Comparison of ENCODE assay signal across 1 cellular context in the genomic region with DNA sequence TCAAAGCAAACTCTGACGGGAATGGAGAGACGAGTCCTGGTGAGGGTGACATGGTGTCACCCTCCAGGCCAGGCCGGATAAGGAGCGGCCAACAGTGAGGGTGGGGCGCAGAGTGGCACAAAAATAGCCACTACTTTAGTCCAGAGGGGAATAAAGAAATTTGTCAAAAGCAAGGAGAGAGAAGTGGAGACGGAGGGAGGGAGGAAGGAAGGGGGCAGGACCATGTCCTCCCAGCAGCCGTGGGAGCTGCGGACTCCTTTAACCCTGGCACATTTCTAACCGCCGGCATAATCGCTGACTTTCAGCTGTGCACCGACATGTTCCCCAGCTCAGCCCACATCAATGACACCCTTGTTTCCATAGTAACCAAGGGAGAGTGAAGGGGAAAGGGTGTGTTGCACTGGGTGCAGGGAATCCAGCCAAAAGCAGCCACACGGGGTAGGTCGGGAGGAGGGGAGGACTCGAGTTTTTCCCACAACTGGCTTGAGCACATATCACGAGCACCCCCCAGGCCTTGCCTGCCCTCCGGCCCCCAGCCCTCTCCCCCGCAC.
A peak's percentile ranks its signal among the peaks of the same experiment; 100 is the strongest.
TF ChIP-seq lines count a peak whose summit lies in the region.

No MANE protein-coding gene starts in this region.

TF ChIP-seq in HepG2, 621 proteins besides CTCF, POLR2A, EP300 and RAD21 (continues in another document):
- TF ChIP-seq, protein P1, sequence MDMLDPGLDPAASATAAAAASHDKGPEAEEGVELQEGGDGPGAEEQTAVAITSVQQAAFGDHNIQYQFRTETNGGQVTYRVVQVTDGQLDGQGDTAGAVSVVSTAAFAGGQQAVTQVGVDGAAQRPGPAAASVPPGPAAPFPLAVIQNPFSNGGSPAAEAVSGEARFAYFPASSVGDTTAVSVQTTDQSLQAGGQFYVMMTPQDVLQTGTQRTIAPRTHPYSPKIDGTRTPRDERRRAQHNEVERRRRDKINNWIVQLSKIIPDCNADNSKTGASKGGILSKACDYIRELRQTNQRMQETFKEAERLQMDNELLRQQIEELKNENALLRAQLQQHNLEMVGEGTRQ (IDR thresholded peaks at IDR 0.05; ENCODE audit: low read depth, low read length) = no peak
- TF ChIP-seq, protein P1 (CRISPR knock-in tag; IDR thresholded peaks at IDR 0.05; ENCODE audit: borderline replicate concordance) = no peak
- TF ChIP-seq SIN3A (IDR thresholded peaks at IDR 0.05; ENCODE audit: borderline replicate concordance, low read depth, low read length) (0 out of 2 replicates have a peak, but pooled peaks have one; percentile 42), DMAP1 (CRISPR knock-in tag; IDR thresholded peaks at IDR 0.05) (no peak), TOE1 (CRISPR knock-in tag; IDR thresholded peaks at IDR 0.05) (no peak), ZFX (CRISPR knock-in tag; IDR thresholded peaks at IDR 0.05; ENCODE audit: low read depth) (0 out of 2 replicates have a peak, but pooled peaks have one; percentile 4), AGO1 (IDR thresholded peaks at IDR 0.05; ENCODE audit: low read depth, low read length, poor library complexity, severe bottlenecking) (no peak), ZNF605 (CRISPR knock-in tag; IDR thresholded peaks at IDR 0.05) (no peak), ZNF572 (CRISPR knock-in tag; IDR thresholded peaks at IDR 0.05) (no peak), ARNT (IDR thresholded peaks at IDR 0.05) (no peak), ZNF670 (CRISPR knock-in tag; IDR thresholded peaks at IDR 0.05; ENCODE audit: borderline replicate concordance) (no peak), ZNF747 (CRISPR knock-in tag; IDR thresholded peaks at IDR 0.05; ENCODE audit: borderline replicate concordance) (no peak), ZNF431 (CRISPR knock-in tag; IDR thresholded peaks at IDR 0.05; ENCODE audit: borderline replicate concordance, low read depth) (no peak), MIER3 (CRISPR knock-in tag; IDR thresholded peaks at IDR 0.05; ENCODE audit: borderline replicate concordance) (no peak), RFXAP (CRISPR knock-in tag; IDR thresholded peaks at IDR 0.05; ENCODE audit: borderline replicate concordance) (no peak), ZNF768 (CRISPR knock-in tag; IDR thresholded peaks at IDR 0.05) (no peak), PHF8 (CRISPR knock-in tag; IDR thresholded peaks at IDR 0.05) (0 out of 2 replicates have a peak, but pooled peaks have one; percentile 6), RELA (CRISPR knock-in tag; IDR thresholded peaks at IDR 0.05) (no peak), PAX8 (CRISPR knock-in tag; IDR thresholded peaks at IDR 0.05; ENCODE audit: borderline replicate concordance) (no peak), NFE2L2 (IDR thresholded peaks at IDR 0.05; ENCODE audit: low read length) (no peak), ZNF878 (CRISPR knock-in tag; IDR thresholded peaks at IDR 0.05) (no peak), SRY (CRISPR knock-in tag; IDR thresholded peaks at IDR 0.05) (no peak), ZKSCAN1 (IDR thresholded peaks at IDR 0.05; ENCODE audit: low read length) (no peak), ARNT2 (CRISPR knock-in tag; IDR thresholded peaks at IDR 0.05; ENCODE audit: low read depth) (no peak), RFX1 (IDR thresholded peaks at IDR 0.05) (peak; percentile 58), ZNF143 (CRISPR knock-in tag; IDR thresholded peaks at IDR 0.05) (no peak), KLF13 (CRISPR knock-in tag; IDR thresholded peaks at IDR 0.05) (no peak), ZFY (CRISPR knock-in tag; IDR thresholded peaks at IDR 0.05) (0 out of 2 replicates have a peak, but pooled peaks have one; percentile 14), SRSF4 (IDR thresholded peaks at IDR 0.05; ENCODE audit: low read depth, low read length, poor library complexity, severe bottlenecking) (no peak), ZNF558 (CRISPR knock-in tag; IDR thresholded peaks at IDR 0.05; ENCODE audit: borderline replicate concordance) (no peak), ZNF652 (CRISPR knock-in tag; IDR thresholded peaks at IDR 0.05; ENCODE audit: borderline replicate concordance, low read depth) (no peak)
- TF ChIP-seq, protein P2, sequence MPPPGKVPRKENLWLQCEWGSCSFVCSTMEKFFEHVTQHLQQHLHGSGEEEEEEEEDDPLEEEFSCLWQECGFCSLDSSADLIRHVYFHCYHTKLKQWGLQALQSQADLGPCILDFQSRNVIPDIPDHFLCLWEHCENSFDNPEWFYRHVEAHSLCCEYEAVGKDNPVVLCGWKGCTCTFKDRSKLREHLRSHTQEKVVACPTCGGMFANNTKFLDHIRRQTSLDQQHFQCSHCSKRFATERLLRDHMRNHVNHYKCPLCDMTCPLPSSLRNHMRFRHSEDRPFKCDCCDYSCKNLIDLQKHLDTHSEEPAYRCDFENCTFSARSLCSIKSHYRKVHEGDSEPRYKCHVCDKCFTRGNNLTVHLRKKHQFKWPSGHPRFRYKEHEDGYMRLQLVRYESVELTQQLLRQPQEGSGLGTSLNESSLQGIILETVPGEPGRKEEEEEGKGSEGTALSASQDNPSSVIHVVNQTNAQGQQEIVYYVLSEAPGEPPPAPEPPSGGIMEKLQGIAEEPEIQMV (CRISPR knock-in tag; IDR thresholded peaks at IDR 0.05; ENCODE audit: low read depth) = no peak
- TF ChIP-seq, protein P3, sequence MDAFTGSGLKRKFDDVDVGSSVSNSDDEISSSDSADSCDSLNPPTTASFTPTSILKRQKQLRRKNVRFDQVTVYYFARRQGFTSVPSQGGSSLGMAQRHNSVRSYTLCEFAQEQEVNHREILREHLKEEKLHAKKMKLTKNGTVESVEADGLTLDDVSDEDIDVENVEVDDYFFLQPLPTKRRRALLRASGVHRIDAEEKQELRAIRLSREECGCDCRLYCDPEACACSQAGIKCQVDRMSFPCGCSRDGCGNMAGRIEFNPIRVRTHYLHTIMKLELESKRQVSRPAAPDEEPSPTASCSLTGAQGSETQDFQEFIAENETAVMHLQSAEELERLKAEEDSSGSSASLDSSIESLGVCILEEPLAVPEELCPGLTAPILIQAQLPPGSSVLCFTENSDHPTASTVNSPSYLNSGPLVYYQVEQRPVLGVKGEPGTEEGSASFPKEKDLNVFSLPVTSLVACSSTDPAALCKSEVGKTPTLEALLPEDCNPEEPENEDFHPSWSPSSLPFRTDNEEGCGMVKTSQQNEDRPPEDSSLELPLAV (CRISPR knock-in tag; conservative IDR thresholded peaks at IDR 0.05; ENCODE audit: low read depth) = no peak
- TF ChIP-seq, protein P4, sequence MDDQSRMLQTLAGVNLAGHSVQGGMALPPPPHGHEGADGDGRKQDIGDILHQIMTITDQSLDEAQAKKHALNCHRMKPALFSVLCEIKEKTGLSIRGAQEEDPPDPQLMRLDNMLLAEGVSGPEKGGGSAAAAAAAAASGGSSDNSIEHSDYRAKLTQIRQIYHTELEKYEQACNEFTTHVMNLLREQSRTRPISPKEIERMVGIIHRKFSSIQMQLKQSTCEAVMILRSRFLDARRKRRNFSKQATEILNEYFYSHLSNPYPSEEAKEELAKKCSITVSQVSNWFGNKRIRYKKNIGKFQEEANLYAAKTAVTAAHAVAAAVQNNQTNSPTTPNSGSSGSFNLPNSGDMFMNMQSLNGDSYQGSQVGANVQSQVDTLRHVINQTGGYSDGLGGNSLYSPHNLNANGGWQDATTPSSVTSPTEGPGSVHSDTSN (CRISPR knock-in tag; IDR thresholded peaks at IDR 0.05; ENCODE audit: borderline replicate concordance) = no peak
- TF ChIP-seq, protein P5, sequence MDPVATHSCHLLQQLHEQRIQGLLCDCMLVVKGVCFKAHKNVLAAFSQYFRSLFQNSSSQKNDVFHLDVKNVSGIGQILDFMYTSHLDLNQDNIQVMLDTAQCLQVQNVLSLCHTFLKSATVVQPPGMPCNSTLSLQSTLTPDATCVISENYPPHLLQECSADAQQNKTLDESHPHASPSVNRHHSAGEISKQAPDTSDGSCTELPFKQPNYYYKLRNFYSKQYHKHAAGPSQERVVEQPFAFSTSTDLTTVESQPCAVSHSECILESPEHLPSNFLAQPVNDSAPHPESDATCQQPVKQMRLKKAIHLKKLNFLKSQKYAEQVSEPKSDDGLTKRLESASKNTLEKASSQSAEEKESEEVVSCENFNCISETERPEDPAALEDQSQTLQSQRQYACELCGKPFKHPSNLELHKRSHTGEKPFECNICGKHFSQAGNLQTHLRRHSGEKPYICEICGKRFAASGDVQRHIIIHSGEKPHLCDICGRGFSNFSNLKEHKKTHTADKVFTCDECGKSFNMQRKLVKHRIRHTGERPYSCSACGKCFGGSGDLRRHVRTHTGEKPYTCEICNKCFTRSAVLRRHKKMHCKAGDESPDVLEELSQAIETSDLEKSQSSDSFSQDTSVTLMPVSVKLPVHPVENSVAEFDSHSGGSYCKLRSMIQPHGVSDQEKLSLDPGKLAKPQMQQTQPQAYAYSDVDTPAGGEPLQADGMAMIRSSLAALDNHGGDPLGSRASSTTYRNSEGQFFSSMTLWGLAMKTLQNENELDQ (CRISPR knock-in tag; IDR thresholded peaks at IDR 0.05; ENCODE audit: borderline replicate concordance) = no peak
- TF ChIP-seq, protein P6, sequence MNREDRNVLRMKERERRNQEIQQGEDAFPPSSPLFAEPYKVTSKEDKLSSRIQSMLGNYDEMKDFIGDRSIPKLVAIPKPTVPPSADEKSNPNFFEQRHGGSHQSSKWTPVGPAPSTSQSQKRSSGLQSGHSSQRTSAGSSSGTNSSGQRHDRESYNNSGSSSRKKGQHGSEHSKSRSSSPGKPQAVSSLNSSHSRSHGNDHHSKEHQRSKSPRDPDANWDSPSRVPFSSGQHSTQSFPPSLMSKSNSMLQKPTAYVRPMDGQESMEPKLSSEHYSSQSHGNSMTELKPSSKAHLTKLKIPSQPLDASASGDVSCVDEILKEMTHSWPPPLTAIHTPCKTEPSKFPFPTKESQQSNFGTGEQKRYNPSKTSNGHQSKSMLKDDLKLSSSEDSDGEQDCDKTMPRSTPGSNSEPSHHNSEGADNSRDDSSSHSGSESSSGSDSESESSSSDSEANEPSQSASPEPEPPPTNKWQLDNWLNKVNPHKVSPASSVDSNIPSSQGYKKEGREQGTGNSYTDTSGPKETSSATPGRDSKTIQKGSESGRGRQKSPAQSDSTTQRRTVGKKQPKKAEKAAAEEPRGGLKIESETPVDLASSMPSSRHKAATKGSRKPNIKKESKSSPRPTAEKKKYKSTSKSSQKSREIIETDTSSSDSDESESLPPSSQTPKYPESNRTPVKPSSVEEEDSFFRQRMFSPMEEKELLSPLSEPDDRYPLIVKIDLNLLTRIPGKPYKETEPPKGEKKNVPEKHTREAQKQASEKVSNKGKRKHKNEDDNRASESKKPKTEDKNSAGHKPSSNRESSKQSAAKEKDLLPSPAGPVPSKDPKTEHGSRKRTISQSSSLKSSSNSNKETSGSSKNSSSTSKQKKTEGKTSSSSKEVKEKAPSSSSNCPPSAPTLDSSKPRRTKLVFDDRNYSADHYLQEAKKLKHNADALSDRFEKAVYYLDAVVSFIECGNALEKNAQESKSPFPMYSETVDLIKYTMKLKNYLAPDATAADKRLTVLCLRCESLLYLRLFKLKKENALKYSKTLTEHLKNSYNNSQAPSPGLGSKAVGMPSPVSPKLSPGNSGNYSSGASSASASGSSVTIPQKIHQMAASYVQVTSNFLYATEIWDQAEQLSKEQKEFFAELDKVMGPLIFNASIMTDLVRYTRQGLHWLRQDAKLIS (CRISPR knock-in tag; IDR thresholded peaks at IDR 0.05) = no peak
- TF ChIP-seq, protein P7, sequence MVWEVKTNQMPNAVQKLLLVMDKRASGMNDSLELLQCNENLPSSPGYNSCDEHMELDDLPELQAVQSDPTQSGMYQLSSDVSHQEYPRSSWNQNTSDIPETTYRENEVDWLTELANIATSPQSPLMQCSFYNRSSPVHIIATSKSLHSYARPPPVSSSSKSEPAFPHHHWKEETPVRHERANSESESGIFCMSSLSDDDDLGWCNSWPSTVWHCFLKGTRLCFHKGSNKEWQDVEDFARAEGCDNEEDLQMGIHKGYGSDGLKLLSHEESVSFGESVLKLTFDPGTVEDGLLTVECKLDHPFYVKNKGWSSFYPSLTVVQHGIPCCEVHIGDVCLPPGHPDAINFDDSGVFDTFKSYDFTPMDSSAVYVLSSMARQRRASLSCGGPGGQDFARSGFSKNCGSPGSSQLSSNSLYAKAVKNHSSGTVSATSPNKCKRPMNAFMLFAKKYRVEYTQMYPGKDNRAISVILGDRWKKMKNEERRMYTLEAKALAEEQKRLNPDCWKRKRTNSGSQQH (CRISPR knock-in tag; IDR thresholded peaks at IDR 0.05; ENCODE audit: low read depth) = no peak
- TF ChIP-seq, protein P8, sequence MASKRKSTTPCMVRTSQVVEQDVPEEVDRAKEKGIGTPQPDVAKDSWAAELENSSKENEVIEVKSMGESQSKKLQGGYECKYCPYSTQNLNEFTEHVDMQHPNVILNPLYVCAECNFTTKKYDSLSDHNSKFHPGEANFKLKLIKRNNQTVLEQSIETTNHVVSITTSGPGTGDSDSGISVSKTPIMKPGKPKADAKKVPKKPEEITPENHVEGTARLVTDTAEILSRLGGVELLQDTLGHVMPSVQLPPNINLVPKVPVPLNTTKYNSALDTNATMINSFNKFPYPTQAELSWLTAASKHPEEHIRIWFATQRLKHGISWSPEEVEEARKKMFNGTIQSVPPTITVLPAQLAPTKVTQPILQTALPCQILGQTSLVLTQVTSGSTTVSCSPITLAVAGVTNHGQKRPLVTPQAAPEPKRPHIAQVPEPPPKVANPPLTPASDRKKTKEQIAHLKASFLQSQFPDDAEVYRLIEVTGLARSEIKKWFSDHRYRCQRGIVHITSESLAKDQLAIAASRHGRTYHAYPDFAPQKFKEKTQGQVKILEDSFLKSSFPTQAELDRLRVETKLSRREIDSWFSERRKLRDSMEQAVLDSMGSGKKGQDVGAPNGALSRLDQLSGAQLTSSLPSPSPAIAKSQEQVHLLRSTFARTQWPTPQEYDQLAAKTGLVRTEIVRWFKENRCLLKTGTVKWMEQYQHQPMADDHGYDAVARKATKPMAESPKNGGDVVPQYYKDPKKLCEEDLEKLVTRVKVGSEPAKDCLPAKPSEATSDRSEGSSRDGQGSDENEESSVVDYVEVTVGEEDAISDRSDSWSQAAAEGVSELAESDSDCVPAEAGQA (IDR thresholded peaks at IDR 0.05; ENCODE audit: low read depth) = peak; percentile 12; the same call in 1 of the 2 replicates
- TF ChIP-seq, protein P8 (CRISPR knock-in tag; IDR thresholded peaks at IDR 0.05; ENCODE audit: borderline replicate concordance) = no peak
